Comparison of ENCODE assay signal across 7 cellular contexts in the genomic region with DNA sequence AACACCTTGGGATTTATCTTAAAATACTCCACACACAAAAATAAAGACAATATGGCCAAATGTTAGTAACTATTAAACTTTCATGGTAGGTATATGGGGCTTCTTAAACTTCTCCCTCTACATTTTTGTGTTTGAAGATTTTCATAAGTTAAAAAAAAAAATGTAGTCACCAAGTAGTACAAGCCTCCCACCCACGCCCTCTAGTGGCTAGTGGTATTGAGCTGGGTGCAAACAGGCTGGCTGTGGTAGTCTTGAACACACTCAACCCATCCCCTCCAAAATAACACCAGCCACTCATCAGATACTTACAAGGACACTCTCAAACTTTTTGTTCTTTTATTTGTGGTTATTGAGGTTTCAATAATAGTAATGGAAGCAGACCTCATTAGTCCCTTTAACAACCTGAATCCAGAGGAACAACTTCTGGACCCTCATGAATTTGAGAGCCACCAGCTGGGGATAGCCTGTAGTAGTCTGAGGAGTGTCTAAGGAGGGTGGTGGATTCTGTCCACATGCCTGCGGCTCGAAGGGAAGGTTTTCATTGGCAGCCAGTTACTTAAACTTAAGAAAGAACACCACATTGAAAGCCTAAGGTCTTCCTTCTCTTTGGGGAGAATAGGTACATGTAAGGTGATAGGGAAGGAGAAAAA. TPM values are rescaled to one million over a fixed set of nuclear protein-coding genes. Genes with fewer than 3 reads are reported as not detected.
DNase-seq lines count a peak whose midpoint lies in the region; ATAC-seq and TF ChIP-seq lines count a peak whose summit lies in the region.

No MANE protein-coding gene starts in this region.

- intact Hi-C loops in activated CD4-positive, alpha-beta T cell treated with anti-CD3 and anti-CD28 coated beads for 36 hours (cut with DNase I, micrococcal nuclease), result loop anchor here (1.0 to 2.0 kb wide), 3 partner anchors 38 to 178 kb away; no protein-coding TSS in a partner anchor

- DNase-seq in GM12864 (ENCODE audit: low read depth) (peak; percentile 42), NCI-H345 treated with DMSO at 0.1 percent for 48 hours (lab: John Stamatoyannopoulos, UW; ENCODE audit: unreplicated experiment) (peak; percentile 34), dedifferentiated amniotic fluid mesenchymal stem cell (ENCODE audit: extremely low spot score) (peak; percentile 76), medulla oblongata (ENCODE audit: extremely low spot score) (peak; percentile 80)
- peak; percentile 89 for DNase-seq in activated CD4-positive, alpha-beta T cell treated with anti-CD3 and anti-CD28 coated beads for 36 hours
- DNase-seq in stimulated activated CD8-positive, alpha-beta memory T cell treated with anti-CD3 and anti-CD28 coated beads, Interleukin-15, amount 100 ng/mL, for 4 hours (ENCODE audit: low read depth in 2 of 2), result peak; percentile 35 to 70

- no peak overlapping the region for H3K27ac Mint-ChIP-seq in activated CD4-positive, alpha-beta T cell treated with anti-CD3 and anti-CD28 coated beads for 36 hours

- POLR2A ChIA-PET in activated CD4-positive, alpha-beta T cell treated with anti-CD3 and anti-CD28 coated beads for 36 hours (lab: Charles Lee), result interaction anchor here (0.7 kb wide), 1 partner anchor 16 kb away, joined by 3 read pairs; a partner anchor contains a TSS

- no peaks in the 10 kb centered on the region for H3K9me3 Mint-ChIP-seq in activated CD4-positive, alpha-beta T cell treated with anti-CD3 and anti-CD28 coated beads for 36 hours (ENCODE audit: low read depth)

- CTCF ChIA-PET in activated CD4-positive, alpha-beta T cell treated with anti-CD3 and anti-CD28 coated beads for 36 hours (lab: Charles Lee), result interaction anchor here (0.6 to 4.2 kb wide), 11 partner anchors 18 to 204 kb away, joined by 3 to 28 read pairs (median 3); no protein-coding TSS in a partner anchor

- H3K4me3 ChIP-seq in GM12864 (ENCODE audit: low read depth, low read length), result no peak overlapping the region

- peak; percentile 86 for TF ChIP-seq CTCF in GM12864 (IDR thresholded peaks at IDR 0.05; ENCODE audit: low read depth, low read length, missing control alignments)

- H3K27me3 Mint-ChIP-seq in activated CD4-positive, alpha-beta T cell treated with anti-CD3 and anti-CD28 coated beads for 36 hours, result peaks cover 14% of the 10 kb centered on the region

- ATAC-seq in HG02970 (IDR thresholded peaks at IDR 0.05; ENCODE audit: low FRiP score, unreplicated experiment), result peak; percentile 67
- ATAC-seq in activated CD4-positive, alpha-beta T cell treated with anti-CD3 and anti-CD28 coated beads for 36 hours, result peak; percentile 81

- H3K4me3 Mint-ChIP-seq in activated CD4-positive, alpha-beta T cell treated with anti-CD3 and anti-CD28 coated beads for 36 hours, result no peak overlapping the region

- no peaks in the 10 kb centered on the region for H3K36me3 Mint-ChIP-seq in activated CD4-positive, alpha-beta T cell treated with anti-CD3 and anti-CD28 coated beads for 36 hours (ENCODE audit: low read depth)

- H3K4me1 Mint-ChIP-seq in activated CD4-positive, alpha-beta T cell treated with anti-CD3 and anti-CD28 coated beads for 36 hours, result no peaks in the 10 kb centered on the region

RNA-seq across cellular contexts. Expression of a gene that starts 15.6 kb away (rescaled TPM):
- total RNA-seq in activated CD4-positive, alpha-beta T cell treated with anti-CD3 and anti-CD28 coated beads for 36 hours, result not detected

Comparison
In these comparisons a context has a peak if more than half of its experiments do, and no peak if none do; other contexts are left out.
1. DNase-seq: peak in every context shown above with its lines; median percentile 89 in activated CD4-positive, alpha-beta T cell treated with anti-CD3 and anti-CD28 coated beads for 36 hours; 80 in medulla oblongata; 76 in dedifferentiated amniotic fluid mesenchymal stem cell; 52 in stimulated activated CD8-positive, alpha-beta memory T cell treated with anti-CD3 and anti-CD28 coated beads, Interleukin-15, amount 100 ng/mL, for 4 hours; 42 in GM12864; 34 in NCI-H345 treated with DMSO at 0.1 percent for 48 hours.